ENCODE assay signal across 20 cellular contexts in genomic region chr18:9842446-9842845, GRCh38. TPM values are rescaled to one million over a fixed set of nuclear protein-coding genes. Genes with fewer than 3 reads are reported as not detected.
DNase-seq lines count a peak whose midpoint lies in the region; ATAC-seq and TF ChIP-seq lines count a peak whose summit lies in the region.
"Had no signal": no experiment of that assay in that cellular context is flagged by ENCODE, and none has a peak within 500 bp of the region (broad histone marks: within the 10 kb centered on the region; RNA-seq: fewer than 3 reads in every experiment).

No MANE protein-coding gene starts in this region.

- no peaks in the 10 kb centered on the region for H3K9me3 ChIP-seq in left ventricle myocardium inferior (replicated peaks)
- H3K9me3 ChIP-seq in right atrium auricular region: no peaks in the 10 kb centered on the region
- H3K9me3 ChIP-seq in esophagus muscularis mucosa: no peaks in the 10 kb centered on the region
- H3K9me3 ChIP-seq in psoas muscle: no peaks in the 10 kb centered on the region
- H3K9me3 ChIP-seq in stomach smooth muscle (ENCODE audit: control insufficient read depth in 2 of 2, low read length in 2 of 2): no peaks in the 10 kb centered on the region
- no peaks in the 10 kb centered on the region for H3K9me3 ChIP-seq in body of pancreas
- H3K9me3 ChIP-seq: BLaER1 had no signal

- H3K36me3 ChIP-seq in left ventricle myocardium inferior (no peaks in the 10 kb centered on the region), right atrium auricular region (no peaks in the 10 kb centered on the region), esophagus muscularis mucosa (peaks cover 0 to 4% (median 0%) of the 10 kb centered on the region in 4 donors), psoas muscle (ENCODE audit: insufficient read depth in 1 of 2, low read depth in 1 of 2) (no peaks in the 10 kb centered on the region), stomach smooth muscle (ENCODE audit: control insufficient read depth in 2 of 2, insufficient read depth in 2 of 2, low read length in 2 of 2) (peaks cover 0 to 2% of the 10 kb centered on the region in 2 donors), body of pancreas (replicated peaks in 1 of 2; ENCODE audit: insufficient read depth in 1 of 2, low read depth in 2 of 2) (no peaks in the 10 kb centered on the region)
- H3K36me3 ChIP-seq: BLaER1 had no signal

- DNase-seq in left ventricle myocardium inferior (no peak), right atrium auricular region (ENCODE audit: low spot score) (no peak), esophagus muscularis mucosa (ENCODE audit: extremely low spot score) (peak; percentile 70), psoas muscle (no peak), body of pancreas (no peak), left lobe of liver (ENCODE audit: low spot score) (no peak)
- DNase-seq: CD4-positive, alpha-beta T cell; CD8-positive, alpha-beta memory T cell; DMS 273 treated with DMSO at 0.1 percent for 48 hours; DMS79; EL; GDM1; GOT3; HCEC 1CT had no signal

- no peak for TF ChIP-seq CTCF in left ventricle myocardium inferior (IDR thresholded peaks at IDR 0.05; ENCODE audit: borderline replicate concordance)
- TF ChIP-seq CTCF in right atrium auricular region (IDR thresholded peaks at IDR 0.05): no peak
- no peak for TF ChIP-seq CTCF in esophagus muscularis mucosa (IDR thresholded peaks at IDR 0.05)
- TF ChIP-seq CTCF in psoas muscle (IDR thresholded peaks at IDR 0.05): no peak
- no peak for TF ChIP-seq CTCF in body of pancreas (IDR thresholded peaks at IDR 0.05)

- H3K27me3 ChIP-seq in left ventricle myocardium inferior (ENCODE audit: low read depth): no peaks in the 10 kb centered on the region
- no peaks in the 10 kb centered on the region for H3K27me3 ChIP-seq in right atrium auricular region
- no peaks in the 10 kb centered on the region for H3K27me3 ChIP-seq in esophagus muscularis mucosa
- H3K27me3 ChIP-seq in psoas muscle (ENCODE audit: insufficient read depth in 3 of 3, low read length in 2 of 3): no peaks in the 10 kb centered on the region
- H3K27me3 ChIP-seq in stomach smooth muscle (ENCODE audit: control insufficient read depth in 1 of 2, insufficient read depth in 2 of 2, low read length in 2 of 2): no peaks in the 10 kb centered on the region
- no peaks in the 10 kb centered on the region for H3K27me3 ChIP-seq in body of pancreas

- no peak overlapping the region for H3K4me3 ChIP-seq in left ventricle myocardium inferior
- no peak overlapping the region for H3K4me3 ChIP-seq in right atrium auricular region
- no peak overlapping the region for H3K4me3 ChIP-seq in esophagus muscularis mucosa
- no peak overlapping the region for H3K4me3 ChIP-seq in psoas muscle
- no peak overlapping the region for H3K4me3 ChIP-seq in stomach smooth muscle (ENCODE audit: low read length in 2 of 2)
- no peak overlapping the region for H3K4me3 ChIP-seq in body of pancreas
- H3K4me3 ChIP-seq: BLaER1, GM12878 had no signal

- H3K9ac ChIP-seq in stomach smooth muscle (ENCODE audit: low read length in 2 of 2): no peak overlapping the region
- H3K9ac ChIP-seq: BLaER1 had no signal

- intact Hi-C loops in left ventricle myocardium inferior (cut with micrococcal nuclease): no loop called here
- intact Hi-C loops in esophagus muscularis mucosa (cut with DNase I): no loop called here
- intact Hi-C loops in psoas muscle (cut with DNase I): no loop called here
- intact Hi-C loops in body of pancreas (cut with DNase I): no loop called here

- ATAC-seq in psoas muscle: no peak
- ATAC-seq in GM19023 (IDR thresholded peaks at IDR 0.05; ENCODE audit: unreplicated experiment): no peak
- ATAC-seq in body of pancreas: no peak
- ATAC-seq in left lobe of liver: no peak
- ATAC-seq: GM12878 had no signal

- H3K4me1 ChIP-seq in left ventricle myocardium inferior: peaks cover 55% of the 10 kb centered on the region
- H3K4me1 ChIP-seq in right atrium auricular region: peaks cover 0 to 58% of the 10 kb centered on the region in 2 donors
- peaks cover 35 to 90% (median 72%) of the 10 kb centered on the region in 4 donors for H3K4me1 ChIP-seq in esophagus muscularis mucosa
- H3K4me1 ChIP-seq in psoas muscle: peaks cover 33% of the 10 kb centered on the region
- peaks cover 51% of the 10 kb centered on the region for H3K4me1 ChIP-seq in stomach smooth muscle (ENCODE audit: control insufficient read depth, insufficient read depth, low read length)
- peaks cover 16% of the 10 kb centered on the region for H3K4me1 ChIP-seq in body of pancreas

- no peak for TF ChIP-seq POLR2A in esophagus muscularis mucosa (IDR thresholded peaks at IDR 0.05; ENCODE audit: low read depth)
- TF ChIP-seq POLR2A in body of pancreas (IDR thresholded peaks at IDR 0.05): no peak

- WGBS in esophagus muscularis mucosa: 92% methylated on average over 5 of the region's 6 CpGs
- WGBS in psoas muscle, 3 donors: 65 to 76% (median 70%) methylated on average over 6 of the region's 6 CpGs
- 90 to 91% methylated on average over 6 of the region's 6 CpGs for WGBS in body of pancreas, 2 donors

- no peak for TF ChIP-seq EP300 in esophagus muscularis mucosa (IDR thresholded peaks at IDR 0.05)

- H3K27ac ChIP-seq in left ventricle myocardium inferior (replicated peaks) (peak overlapping the region; percentile 59), right atrium auricular region (peak overlapping the region in 1 of 2 donors; percentile 65), esophagus muscularis mucosa (replicated peaks in 1 of 4) (peak overlapping the region in 3 of 4 donors; percentile 51 to 69 (median 52)), psoas muscle (peak overlapping the region; percentile 61), stomach smooth muscle (ENCODE audit: low read length) (peak overlapping the region; percentile 38), body of pancreas (no peak overlapping the region)
- H3K27ac ChIP-seq: 22Rv1, BLaER1, C4-2B had no signal

RNA-seq across cellular contexts. Expression of gene TXNDC2, which starts 43.3 kb away (rescaled TPM):
- total RNA-seq in left ventricle myocardium inferior (not detected), right atrium auricular region (not detected), esophagus muscularis mucosa (1 to 10 TPM in 1 of 4 donors, under 1 TPM in 3; 0.26 to 1.0 (median 0.58) TPM), psoas muscle (under 1 TPM in 1 of 4 donors, not detected in 3; 0.19 TPM), body of pancreas (not detected), left lobe of liver (not detected)
- under 1 TPM in 1 of 3 donors, not detected in 2; 0.04 TPM for polyA plus RNA-seq in psoas muscle
- total RNA-seq: CD4-positive, alpha-beta T cell; CD8-positive, alpha-beta memory T cell had no signal
- polyA plus RNA-seq: CD8-positive, alpha-beta memory T cell had no signal

Comparison
In these comparisons a context has a peak if more than half of its experiments do, and no peak if none do; other contexts are left out.
1. H3K27ac ChIP-seq: peak in left ventricle myocardium inferior (single experiment), esophagus muscularis mucosa (3 of 4), psoas muscle (single experiment) and stomach smooth muscle (single experiment); none in body of pancreas (0 of 4).